In genomic region chr11:77322926-77323590, GRCh38 we compare ENCODE assay signal across 21 cellular contexts. TPM values are rescaled to one million over a fixed set of nuclear protein-coding genes. Genes with fewer than 3 reads are reported as not detected.
DNase-seq lines count a peak whose midpoint lies in the region; ATAC-seq and TF ChIP-seq lines count a peak whose summit lies in the region.
"Had no signal": no experiment of that assay in that cellular context is flagged by ENCODE, and none has a peak within 500 bp of the region (broad histone marks: within the 10 kb centered on the region; RNA-seq: fewer than 3 reads in every experiment).

No MANE protein-coding gene starts in this region.

- intact Hi-C loops in natural killer cell (cut with micrococcal nuclease), result no loop called here
- intact Hi-C loops in PC-3 (cut with micrococcal nuclease), result no loop called here

- POLR2A ChIA-PET in PC-3 (lab: Charles Lee; ENCODE audit: unreplicated experiment), result no interaction called here

- peaks cover 19% of the 10 kb centered on the region for H3K36me3 Mint-ChIP-seq in natural killer cell

- ATAC-seq in natural killer cell (no peak), PC-3 (no peak)
- ATAC-seq: T-helper 17 cell had no signal

- H3K36me3 ChIP-seq in neutrophil (peaks cover 65% of the 10 kb centered on the region), Peyer's patch (peaks cover 0 to 20% (median 0%) of the 10 kb centered on the region in 3 donors), PC-3 (ENCODE audit: low read depth, low read length) (no peaks in the 10 kb centered on the region)

- H2AFZ ChIP-seq in PC-3 (ENCODE audit: low read length), result no peak overlapping the region

- H3K27ac ChIP-seq in neutrophil (peak overlapping the region; percentile 25), Peyer's patch (no peak overlapping the region), PC-3 (ENCODE audit: low read length) (no peak overlapping the region)
- H3K27ac ChIP-seq: BLaER1 treated with 17β-estradiol and CSF1 and Interleukin-3, amounts not matched to agents 10 nM and 100 nM; left ventricle myocardium inferior; testis; VCaP had no signal

- BruUV-seq in PC-3 (replicated peaks; lab: Mats Ljungman, UMichigan), result no TSS peak

- DNase-seq in AG08396 (ENCODE audit: low spot score) (peak; percentile 37), LHCN-M2 (ENCODE audit: low read depth) (peak; percentile 78), fibroblast of mammary gland (ENCODE audit: low read depth) (peak; percentile 57), GM19240 (ENCODE audit: insufficient read length, low spot score) (no peak), Peyer's patch (no peak), natural killer cell (no peak), PC-3 (no peak)
- DNase-seq: activated CD4-positive, alpha-beta T cell treated with anti-CD3 and anti-CD28 coated beads, Interleukin-2, amount 50 U/mL, for 1 hour; activated gamma-delta T cell treated with Interleukin-2 at 50 U/mL for 16 hours; glutamatergic neuron; GOT3; left ventricle myocardium inferior; NCI-H1930; T-helper 17 cell had no signal

- H3K27me3 ChIP-seq in neutrophil (no peaks in the 10 kb centered on the region), Peyer's patch (no peaks in the 10 kb centered on the region), PC-3 (ENCODE audit: low read length) (no peaks in the 10 kb centered on the region)
- H3K27me3 ChIP-seq: BLaER1 treated with 17β-estradiol and CSF1 and Interleukin-3, amounts not matched to agents 10 nM and 100 nM; testis had no signal

- no peak overlapping the region for H3K9ac ChIP-seq in PC-3 (ENCODE audit: low read length)
- H3K9ac ChIP-seq: BLaER1 treated with 17β-estradiol and CSF1 and Interleukin-3, amounts not matched to agents 10 nM and 100 nM had no signal

- no peak for TF ChIP-seq CTCF in fibroblast of mammary gland (conservative IDR thresholded peaks at IDR 0.05; ENCODE audit: control insufficient read depth, insufficient read depth, low read depth, low read length)
- TF ChIP-seq CTCF in neutrophil (IDR thresholded peaks at IDR 0.05), result no peak
- no peak for TF ChIP-seq CTCF in Peyer's patch (IDR thresholded peaks at IDR 0.05)
- TF ChIP-seq CTCF in natural killer cell (IDR thresholded peaks at IDR 0.05), result no peak
- no peak for TF ChIP-seq CTCF in PC-3 (conservative IDR thresholded peaks at IDR 0.05; ENCODE audit: low read depth, low read length)

- no peaks in the 10 kb centered on the region for H3K4me1 ChIP-seq in neutrophil (ENCODE audit: control insufficient read depth in 1 of 2, insufficient read depth in 1 of 2, low read depth in 1 of 2, low read length in 1 of 2)
- no peaks in the 10 kb centered on the region for H3K4me1 ChIP-seq in Peyer's patch
- no peaks in the 10 kb centered on the region for H3K4me1 ChIP-seq in PC-3 (ENCODE audit: insufficient read depth, low read length)
- H3K4me1 ChIP-seq: BLaER1 treated with 17β-estradiol and CSF1 and Interleukin-3, amounts not matched to agents 10 nM and 100 nM; testis had no signal

- H3K4me3 ChIP-seq in fibroblast of mammary gland (ENCODE audit: control insufficient read depth, low read depth, low read length) (no peak overlapping the region), neutrophil (ENCODE audit: low read depth in 1 of 2, low read length in 1 of 2) (no peak overlapping the region), Peyer's patch (no peak overlapping the region), PC-3 (ENCODE audit: low read length) (no peak overlapping the region)
- H3K4me3 ChIP-seq: BLaER1 treated with 17β-estradiol and CSF1 and Interleukin-3, amounts not matched to agents 10 nM and 100 nM; left ventricle myocardium inferior; testis had no signal

- no peaks in the 10 kb centered on the region for H4K20me1 ChIP-seq in PC-3 (ENCODE audit: low read length)
- H4K20me1 ChIP-seq: BLaER1 treated with 17β-estradiol and CSF1 and Interleukin-3, amounts not matched to agents 10 nM and 100 nM had no signal

- no peaks in the 10 kb centered on the region for H3F3A ChIP-seq in PC-3 (ENCODE audit: low read length, unreplicated experiment)

- H3K4me2 ChIP-seq in PC-3 (ENCODE audit: low read length), result no peak overlapping the region
- H3K4me2 ChIP-seq: BLaER1 treated with 17β-estradiol and CSF1 and Interleukin-3, amounts not matched to agents 10 nM and 100 nM had no signal

- H3K27me3 Mint-ChIP-seq in natural killer cell (ENCODE audit: low read depth in 2 of 2), result no peaks in the 10 kb centered on the region
- H3K27me3 Mint-ChIP-seq: central memory CD8-positive, alpha-beta T cell; IgD-negative memory B cell; T-helper 17 cell had no signal

- H3K9me2 ChIP-seq in PC-3 (replicated peaks; ENCODE audit: low read length), result no peaks in the 10 kb centered on the region

- no peaks in the 10 kb centered on the region for H3K4me1 Mint-ChIP-seq in natural killer cell
- H3K4me1 Mint-ChIP-seq: central memory CD8-positive, alpha-beta T cell had no signal

- peaks cover 0 to 3% of the 10 kb centered on the region in 2 donors for H3K9me3 Mint-ChIP-seq in natural killer cell
- H3K9me3 Mint-ChIP-seq: central memory CD8-positive, alpha-beta T cell had no signal

- H3K27ac Mint-ChIP-seq in natural killer cell, result no peak overlapping the region
- H3K27ac Mint-ChIP-seq: IgD-negative memory B cell, T-helper 17 cell had no signal

- H3K4me3 Mint-ChIP-seq in natural killer cell, result no peak overlapping the region
- H3K4me3 Mint-ChIP-seq: central memory CD8-positive, alpha-beta T cell; IgD-negative memory B cell; T-helper 17 cell had no signal

- no peaks in the 10 kb centered on the region for H3K79me2 ChIP-seq in PC-3 (ENCODE audit: low read length)

- CTCF ChIA-PET in PC-3 (lab: Charles Lee), result no interaction called here

- no peak for TF ChIP-seq POLR2A in Peyer's patch (IDR thresholded peaks at IDR 0.05)

- H3K9me3 ChIP-seq in neutrophil (no peaks in the 10 kb centered on the region), Peyer's patch (no peaks in the 10 kb centered on the region), PC-3 (ENCODE audit: low read length) (no peaks in the 10 kb centered on the region)
- H3K9me3 ChIP-seq: BLaER1 treated with 17β-estradiol and CSF1 and Interleukin-3, amounts not matched to agents 10 nM and 100 nM; testis had no signal

RNA-seq across cellular contexts. Expression of gene GDPD4, which starts 21.6 kb away (rescaled TPM):
- total RNA-seq in LHCN-M2 (2014; rRNA removed) (not detected in 2 replicates), Peyer's patch (not detected), natural killer cell (not detected), PC-3 (2014; rRNA removed) (not detected in 2 replicates)
- polyA plus RNA-seq in LHCN-M2 (2012), result not detected
- total RNA-seq: A172, left ventricle myocardium inferior, T-helper 17 cell had no signal
- polyA plus RNA-seq: IgD-negative memory B cell had no signal

Comparison
In these comparisons a context has a peak if more than half of its experiments do, and no peak if none do; other contexts are left out.
1. DNase-seq: peak in AG08396 (single experiment), LHCN-M2 (single experiment) and fibroblast of mammary gland (single experiment); none in GM19240 (single experiment), Peyer's patch (0 of 3), natural killer cell (single experiment) and PC-3 (single experiment).